Comparison of ENCODE assay signal across 2 cellular contexts in the genomic region with DNA sequence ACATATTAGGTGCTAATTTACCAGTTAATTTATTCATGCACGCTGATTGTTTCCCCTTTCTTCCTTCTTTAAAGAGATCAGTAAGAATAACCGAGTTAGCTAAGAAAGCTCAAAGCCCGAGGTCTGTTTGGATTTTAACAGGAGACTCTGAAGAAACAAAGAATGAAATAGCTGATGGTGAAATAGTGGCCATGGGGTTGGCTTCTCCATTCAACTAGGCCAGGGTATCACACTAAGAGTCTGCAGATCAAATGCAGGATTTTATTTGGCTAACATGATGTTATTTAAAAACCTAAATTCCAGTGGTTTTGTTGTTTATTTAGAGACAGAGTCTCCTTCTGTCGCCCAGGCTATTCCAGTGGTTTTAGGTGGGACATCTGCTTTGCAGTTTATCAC.
TF ChIP-seq lines count a peak whose summit lies in the region.

No MANE protein-coding gene starts in this region.

TF ChIP-seq in liver, 16 proteins besides CTCF, POLR2A, EP300 and RAD21:
- TF ChIP-seq EGR1 (IDR thresholded peaks at IDR 0.05; ENCODE audit: low read depth in 2 of 2) (no peak), YY1 (IDR thresholded peaks at IDR 0.05) (no peak), TAF1 (conservative IDR thresholded peaks at IDR 0.05) (no peak), FOXA2 (IDR thresholded peaks at IDR 0.05) (no peak), HNF4G (IDR thresholded peaks at IDR 0.05) (no peak)
- TF ChIP-seq, protein P1, sequence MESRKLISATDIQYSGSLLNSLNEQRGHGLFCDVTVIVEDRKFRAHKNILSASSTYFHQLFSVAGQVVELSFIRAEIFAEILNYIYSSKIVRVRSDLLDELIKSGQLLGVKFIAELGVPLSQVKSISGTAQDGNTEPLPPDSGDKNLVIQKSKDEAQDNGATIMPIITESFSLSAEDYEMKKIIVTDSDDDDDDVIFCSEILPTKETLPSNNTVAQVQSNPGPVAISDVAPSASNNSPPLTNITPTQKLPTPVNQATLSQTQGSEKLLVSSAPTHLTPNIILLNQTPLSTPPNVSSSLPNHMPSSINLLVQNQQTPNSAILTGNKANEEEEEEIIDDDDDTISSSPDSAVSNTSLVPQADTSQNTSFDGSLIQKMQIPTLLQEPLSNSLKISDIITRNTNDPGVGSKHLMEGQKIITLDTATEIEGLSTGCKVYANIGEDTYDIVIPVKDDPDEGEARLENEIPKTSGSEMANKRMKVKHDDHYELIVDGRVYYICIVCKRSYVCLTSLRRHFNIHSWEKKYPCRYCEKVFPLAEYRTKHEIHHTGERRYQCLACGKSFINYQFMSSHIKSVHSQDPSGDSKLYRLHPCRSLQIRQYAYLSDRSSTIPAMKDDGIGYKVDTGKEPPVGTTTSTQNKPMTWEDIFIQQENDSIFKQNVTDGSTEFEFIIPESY (IDR thresholded peaks at IDR 0.05): no peak

TF ChIP-seq in HepG2, 621 proteins besides CTCF, POLR2A, EP300 and RAD21:
- TF ChIP-seq ZFX (CRISPR knock-in tag; IDR thresholded peaks at IDR 0.05; ENCODE audit: low read depth): no peak
- no peak for TF ChIP-seq ADNP (CRISPR knock-in tag; IDR thresholded peaks at IDR 0.05)
- TF ChIP-seq, protein P2, sequence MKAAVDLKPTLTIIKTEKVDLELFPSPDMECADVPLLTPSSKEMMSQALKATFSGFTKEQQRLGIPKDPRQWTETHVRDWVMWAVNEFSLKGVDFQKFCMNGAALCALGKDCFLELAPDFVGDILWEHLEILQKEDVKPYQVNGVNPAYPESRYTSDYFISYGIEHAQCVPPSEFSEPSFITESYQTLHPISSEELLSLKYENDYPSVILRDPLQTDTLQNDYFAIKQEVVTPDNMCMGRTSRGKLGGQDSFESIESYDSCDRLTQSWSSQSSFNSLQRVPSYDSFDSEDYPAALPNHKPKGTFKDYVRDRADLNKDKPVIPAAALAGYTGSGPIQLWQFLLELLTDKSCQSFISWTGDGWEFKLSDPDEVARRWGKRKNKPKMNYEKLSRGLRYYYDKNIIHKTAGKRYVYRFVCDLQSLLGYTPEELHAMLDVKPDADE (CRISPR knock-in tag; IDR thresholded peaks at IDR 0.05): no peak
- no peak for TF ChIP-seq ZNF230 (CRISPR knock-in tag; IDR thresholded peaks at IDR 0.05)
- no peak for TF ChIP-seq HIVEP1 (CRISPR knock-in tag; IDR thresholded peaks at IDR 0.05)
- TF ChIP-seq, protein P3, sequence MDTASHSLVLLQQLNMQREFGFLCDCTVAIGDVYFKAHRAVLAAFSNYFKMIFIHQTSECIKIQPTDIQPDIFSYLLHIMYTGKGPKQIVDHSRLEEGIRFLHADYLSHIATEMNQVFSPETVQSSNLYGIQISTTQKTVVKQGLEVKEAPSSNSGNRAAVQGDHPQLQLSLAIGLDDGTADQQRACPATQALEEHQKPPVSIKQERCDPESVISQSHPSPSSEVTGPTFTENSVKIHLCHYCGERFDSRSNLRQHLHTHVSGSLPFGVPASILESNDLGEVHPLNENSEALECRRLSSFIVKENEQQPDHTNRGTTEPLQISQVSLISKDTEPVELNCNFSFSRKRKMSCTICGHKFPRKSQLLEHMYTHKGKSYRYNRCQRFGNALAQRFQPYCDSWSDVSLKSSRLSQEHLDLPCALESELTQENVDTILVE (CRISPR knock-in tag; IDR thresholded peaks at IDR 0.05): no peak
- TF ChIP-seq ZMYM3 (CRISPR knock-in tag; IDR thresholded peaks at IDR 0.05): no peak
- no peak for TF ChIP-seq REL (CRISPR knock-in tag; conservative IDR thresholded peaks at IDR 0.05)
- TF ChIP-seq ZNF33B (CRISPR knock-in tag; IDR thresholded peaks at IDR 0.05): no peak
- TF ChIP-seq NFATC3 (CRISPR knock-in tag; IDR thresholded peaks at IDR 0.05): no peak
- no peak for TF ChIP-seq ZSCAN9 (CRISPR knock-in tag; IDR thresholded peaks at IDR 0.05; ENCODE audit: borderline replicate concordance)
- no peak for TF ChIP-seq ZNF253 (CRISPR knock-in tag; IDR thresholded peaks at IDR 0.05; ENCODE audit: borderline replicate concordance)
- TF ChIP-seq SMAD9 (CRISPR knock-in tag; IDR thresholded peaks at IDR 0.05): no peak
- TF ChIP-seq HNRNPUL1 (IDR thresholded peaks at IDR 0.05; ENCODE audit: low read depth, low read length): no peak
- TF ChIP-seq SKI (IDR thresholded peaks at IDR 0.05; ENCODE audit: partially characterized antibody): no peak
- no peak for TF ChIP-seq JUND (CRISPR knock-in tag; IDR thresholded peaks at IDR 0.05)
- no peak for TF ChIP-seq REXO4 (CRISPR knock-in tag; IDR thresholded peaks at IDR 0.05; ENCODE audit: borderline replicate concordance)
- TF ChIP-seq ZNF136 (CRISPR knock-in tag; IDR thresholded peaks at IDR 0.05; ENCODE audit: low read depth): no peak
- TF ChIP-seq, protein P4, sequence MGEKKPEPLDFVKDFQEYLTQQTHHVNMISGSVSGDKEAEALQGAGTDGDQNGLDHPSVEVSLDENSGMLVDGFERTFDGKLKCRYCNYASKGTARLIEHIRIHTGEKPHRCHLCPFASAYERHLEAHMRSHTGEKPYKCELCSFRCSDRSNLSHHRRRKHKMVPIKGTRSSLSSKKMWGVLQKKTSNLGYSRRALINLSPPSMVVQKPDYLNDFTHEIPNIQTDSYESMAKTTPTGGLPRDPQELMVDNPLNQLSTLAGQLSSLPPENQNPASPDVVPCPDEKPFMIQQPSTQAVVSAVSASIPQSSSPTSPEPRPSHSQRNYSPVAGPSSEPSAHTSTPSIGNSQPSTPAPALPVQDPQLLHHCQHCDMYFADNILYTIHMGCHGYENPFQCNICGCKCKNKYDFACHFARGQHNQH (CRISPR knock-in tag; IDR thresholded peaks at IDR 0.05): no peak
